ENCODE assay signal across 1 cellular context in the genomic region with DNA sequence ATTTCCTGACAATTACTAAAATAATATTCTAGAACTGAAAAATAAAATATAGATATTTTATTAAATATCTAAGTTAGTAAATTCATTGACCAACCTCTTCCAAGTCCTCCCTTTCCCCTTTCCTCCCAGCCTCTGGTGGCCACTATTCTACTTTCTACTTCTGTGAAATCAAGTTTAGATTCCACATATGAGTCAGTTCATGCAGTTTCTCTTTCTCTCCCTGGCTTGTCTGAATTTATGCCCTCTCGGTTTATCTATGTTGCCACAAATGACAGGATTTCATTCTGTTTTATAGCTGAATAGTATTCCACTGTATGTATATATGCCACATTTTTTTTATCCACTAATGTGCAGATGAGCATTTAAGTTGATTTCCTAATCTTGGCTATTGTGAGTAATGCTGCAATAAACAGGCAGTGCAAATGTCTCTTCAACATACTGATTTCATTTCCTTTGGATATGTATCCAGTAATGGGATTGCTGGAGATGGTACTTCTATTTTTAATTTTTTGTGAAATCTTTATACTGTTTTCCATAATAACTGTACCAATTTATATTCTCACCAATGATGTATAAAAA.
TF ChIP-seq lines count a peak whose summit lies in the region.

No MANE protein-coding gene starts in this region.

TF ChIP-seq in K562, 482 proteins besides CTCF, POLR2A, EP300 and RAD21 (continued from another document):
- TF ChIP-seq ZBTB40 (IDR thresholded peaks at IDR 0.05) (no peak), ZBTB40 (CRISPR knock-in tag; IDR thresholded peaks at IDR 0.05) (no peak), HNRNPL (IDR thresholded peaks at IDR 0.05; ENCODE audit: low read depth, low read length) (no peak), NKRF (IDR thresholded peaks at IDR 0.05; ENCODE audit: borderline replicate concordance) (no peak), SMARCE1 (IDR thresholded peaks at IDR 0.05) (no peak), CCNT2 (IDR thresholded peaks at IDR 0.05; ENCODE audit: borderline replicate concordance, extremely low read depth, insufficient read length, low read depth, low read length) (no peak), COPS2 (conservative IDR thresholded peaks at IDR 0.05) (no peak), CBX1 (IDR thresholded peaks at IDR 0.05; ENCODE audit: low read depth) (no peak), CBX2 (IDR thresholded peaks at IDR 0.05; ENCODE audit: insufficient read depth, low read length, poor library complexity, severe bottlenecking) (no peak), ZBTB26 (CRISPR knock-in tag; IDR thresholded peaks at IDR 0.05) (no peak), SP2 (IDR thresholded peaks at IDR 0.05; ENCODE audit: extremely low read depth, low read depth, low read length, poor library complexity, severe bottlenecking) (no peak), TBP (optimal IDR thresholded peaks at IDR 0.05; ENCODE audit: low read depth, low read length) (no peak), RFX1 (IDR thresholded peaks at IDR 0.05) (no peak), SUPT5H (IDR thresholded peaks at IDR 0.05) (no peak), RBM17 (IDR thresholded peaks at IDR 0.05; ENCODE audit: borderline replicate concordance, low read depth, low read length) (no peak)
- TF ChIP-seq, protein P1, sequence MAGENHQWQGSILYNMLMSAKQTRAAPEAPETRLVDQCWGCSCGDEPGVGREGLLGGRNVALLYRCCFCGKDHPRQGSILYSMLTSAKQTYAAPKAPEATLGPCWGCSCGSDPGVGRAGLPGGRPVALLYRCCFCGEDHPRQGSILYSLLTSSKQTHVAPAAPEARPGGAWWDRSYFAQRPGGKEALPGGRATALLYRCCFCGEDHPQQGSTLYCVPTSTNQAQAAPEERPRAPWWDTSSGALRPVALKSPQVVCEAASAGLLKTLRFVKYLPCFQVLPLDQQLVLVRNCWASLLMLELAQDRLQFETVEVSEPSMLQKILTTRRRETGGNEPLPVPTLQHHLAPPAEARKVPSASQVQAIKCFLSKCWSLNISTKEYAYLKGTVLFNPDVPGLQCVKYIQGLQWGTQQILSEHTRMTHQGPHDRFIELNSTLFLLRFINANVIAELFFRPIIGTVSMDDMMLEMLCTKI (IDR thresholded peaks at IDR 0.05; ENCODE audit: partially characterized antibody): no peak
TF ChIP-seq in K562: peak in this region for 0.
